In the genomic region with DNA sequence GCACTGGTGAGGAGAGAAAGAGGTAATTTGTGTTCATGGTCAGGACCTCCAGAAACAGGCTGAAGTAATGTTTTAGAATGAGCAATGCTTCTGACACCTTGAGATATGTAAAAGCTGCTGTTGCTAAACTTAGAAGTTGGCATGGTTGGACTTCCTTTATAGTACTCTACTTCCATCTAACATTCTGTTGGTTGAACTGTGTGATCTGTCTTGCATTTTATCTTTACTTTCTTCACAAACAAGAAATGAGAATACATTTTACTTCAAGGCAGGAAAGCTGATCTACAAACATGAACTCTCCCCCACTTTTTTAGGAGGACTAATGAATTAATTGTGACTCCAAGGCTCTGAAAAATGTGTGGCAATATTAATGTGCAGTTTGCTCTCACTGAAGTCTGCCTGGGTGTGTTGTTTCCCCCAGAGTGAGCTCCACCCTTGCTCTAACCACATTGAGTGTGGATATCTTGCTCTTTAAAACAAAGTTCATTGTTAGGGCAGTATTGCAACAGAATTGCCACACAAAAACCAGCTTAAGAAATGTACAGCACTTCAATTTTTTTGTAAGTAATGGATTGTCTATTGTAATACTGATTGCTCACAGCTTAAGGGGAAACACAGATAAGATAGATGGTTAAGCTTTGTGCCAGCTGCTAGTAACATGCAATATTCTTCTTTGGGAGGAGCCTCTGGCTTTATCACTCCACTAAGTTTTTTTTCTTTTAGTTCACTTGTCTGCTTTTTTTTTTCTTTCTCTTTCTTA, we compare ENCODE assay signal across 8 cellular contexts.
DNase-seq lines count a peak whose midpoint lies in the region; ATAC-seq, FAIRE-seq and TF ChIP-seq lines count a peak whose summit lies in the region.

No MANE protein-coding gene starts in this region.

- peak overlapping the region; percentile 73 to 92 (median 86) for H3K4me3 Mint-ChIP-seq in naive thymus-derived CD4-positive, alpha-beta T cell

- no peaks in the 10 kb centered on the region for H4K20me1 ChIP-seq in BLaER1

- CTCF ChIA-PET in naive thymus-derived CD4-positive, alpha-beta T cell (lab: Charles Lee) = interaction anchor here (0.6 to 1.4 kb wide), 8 partner anchors 9 to 335 kb away, joined by 3 to 9 read pairs (median 4); no protein-coding TSS in a partner anchor

- H3K4me1 ChIP-seq in BLaER1 = peaks cover 66% of the 10 kb centered on the region
- peaks cover 51% of the 10 kb centered on the region for H3K4me1 ChIP-seq in SJSA1 (replicated peaks)
- H3K4me1 ChIP-seq in naive thymus-derived CD4-positive, alpha-beta T cell (ENCODE audit: control insufficient read depth in 2 of 2, insufficient read depth in 2 of 2, low read length in 2 of 2) = peaks cover 69 to 84% of the 10 kb centered on the region in 2 donors

- no peaks in the 10 kb centered on the region for H3K27me3 Mint-ChIP-seq in naive thymus-derived CD4-positive, alpha-beta T cell

- peak overlapping the region; percentile 79 to 97 (median 94) for H3K27ac Mint-ChIP-seq in naive thymus-derived CD4-positive, alpha-beta T cell

- intact Hi-C loops in naive thymus-derived CD4-positive, alpha-beta T cell (cut with micrococcal nuclease) = loop anchor here (1.0 to 10.0 kb wide), 13 partner anchors 7 to 788 kb away; a partner anchor contains a TSS

- no peak for TF ChIP-seq CTCF in D721Med (IDR thresholded peaks at IDR 0.05; ENCODE audit: insufficient read depth, missing control alignments)

- no peaks in the 10 kb centered on the region for H3K27me3 ChIP-seq in BLaER1
- no peaks in the 10 kb centered on the region for H3K27me3 ChIP-seq in SJSA1 (replicated peaks)
- no peaks in the 10 kb centered on the region for H3K27me3 ChIP-seq in naive thymus-derived CD4-positive, alpha-beta T cell (ENCODE audit: control insufficient read depth in 2 of 2, insufficient read depth in 2 of 2, low read length in 2 of 2)

- POLR2A ChIA-PET in naive thymus-derived CD4-positive, alpha-beta T cell (lab: Charles Lee) = interaction anchor here (0.6 to 2.5 kb wide), 16 partner anchors 8 to 145 kb away, joined by 3 to 19 read pairs (median 4); no protein-coding TSS in a partner anchor

- peak overlapping the region; percentile 66 for H3K9ac ChIP-seq in BLaER1

- H3K36me3 Mint-ChIP-seq in naive thymus-derived CD4-positive, alpha-beta T cell = peaks cover 0 to 36% (median 13%) of the 10 kb centered on the region in 5 donors

- H3K4me3 ChIP-seq in BLaER1 (peak overlapping the region; percentile 8; the same call in 1 of the 2 replicates), SJSA1 (no peak overlapping the region)
- H3K4me3 ChIP-seq in naive thymus-derived CD4-positive, alpha-beta T cell (ENCODE audit: low read length) = peak overlapping the region; percentile 21

- peak; percentile 68 for ATAC-seq in HG03196 (IDR thresholded peaks at IDR 0.05; ENCODE audit: unreplicated experiment)
- ATAC-seq in naive thymus-derived CD4-positive, alpha-beta T cell = peak; percentile 85

- H3K9me3 Mint-ChIP-seq in naive thymus-derived CD4-positive, alpha-beta T cell = peaks cover 0 to 2% (median 0%) of the 10 kb centered on the region in 11 donors

- peak overlapping the region; percentile 75 for H3K27ac ChIP-seq in BLaER1
- peak overlapping the region; percentile 47 for H3K27ac ChIP-seq in SJSA1
- peak overlapping the region; percentile 56 for H3K27ac ChIP-seq in naive thymus-derived CD4-positive, alpha-beta T cell (ENCODE audit: low read depth, low read length)

- H3K36me3 ChIP-seq in BLaER1 = no peaks in the 10 kb centered on the region
- peaks cover 6% of the 10 kb centered on the region; the same call in 1 of the 2 replicates for H3K36me3 ChIP-seq in SJSA1
- no peaks in the 10 kb centered on the region for H3K36me3 ChIP-seq in naive thymus-derived CD4-positive, alpha-beta T cell (ENCODE audit: control insufficient read depth in 2 of 3, insufficient read depth in 3 of 3, low read length in 3 of 3)

- H3K4me2 ChIP-seq in BLaER1 = peak overlapping the region; percentile 80

- H3K4me1 Mint-ChIP-seq in naive thymus-derived CD4-positive, alpha-beta T cell = peaks cover 64 to 97% (median 87%) of the 10 kb centered on the region in 7 donors

- peak; percentile 92 for FAIRE-seq in GM19239 (lab: Jason Lieb, UNC)
- FAIRE-seq in endometrium (lab: Jason Lieb, UNC) = peak; percentile 45
- FAIRE-seq in D721Med (lab: Jason Lieb, UNC) = no peak

- no peaks in the 10 kb centered on the region for H3K9me3 ChIP-seq in BLaER1
- H3K9me3 ChIP-seq in SJSA1 (replicated peaks) = no peaks in the 10 kb centered on the region
- H3K9me3 ChIP-seq in naive thymus-derived CD4-positive, alpha-beta T cell (ENCODE audit: control insufficient read depth in 2 of 3, low read length in 3 of 3) = no peaks in the 10 kb centered on the region

- no peak for DNase-seq in GM19239 (ENCODE audit: insufficient read length, low spot score)
- DNase-seq in SJSA1 (ENCODE audit: low read depth in 1 of 2, low spot score in 2 of 2) = peak in 1 of 2 experiments; percentile 71
- DNase-seq in naive thymus-derived CD4-positive, alpha-beta T cell = peak in 7 of 9 donors; percentile 47 to 74 (median 60)
- DNase-seq in D721Med (ENCODE audit: insufficient read length, low spot score) = no peak
- DNase-seq in NCI-H1417 treated with DMSO at 0.1 percent for 48 hours (lab: John Stamatoyannopoulos, UW) = no peak

Comparison
In these comparisons a context has a peak if more than half of its experiments do, and no peak if none do; other contexts are left out.
1. DNase-seq: peak in naive thymus-derived CD4-positive, alpha-beta T cell (7 of 9); none in GM19239 (single experiment), D721Med (single experiment) and NCI-H1417 treated with DMSO at 0.1 percent for 48 hours (single experiment).
2. Peak in every context shown above with its lines, with median percentiles within 50 percentile points of each other: H3K27ac ChIP-seq.